In genomic region chr5:98773214-98773463, GRCh38 we compare ENCODE assay signal across 8 cellular contexts. TPM values are rescaled to one million over a fixed set of nuclear protein-coding genes. Genes with fewer than 3 reads are reported as not detected.
DNase-seq lines count a peak whose midpoint lies in the region; ATAC-seq and TF ChIP-seq lines count a peak whose summit lies in the region.

No MANE protein-coding gene starts in this region.

- H3K9me3 ChIP-seq in OCI-LY3 (ENCODE audit: insufficient read depth, low read length) = no peaks in the 10 kb centered on the region
- no peaks in the 10 kb centered on the region for H3K9me3 ChIP-seq in neural progenitor cell (ENCODE audit: low read depth)

- peaks cover 66 to 68% of the 10 kb centered on the region in 2 donors for H3K27me3 Mint-ChIP-seq in effector memory CD8-positive, alpha-beta T cell
- H3K27me3 Mint-ChIP-seq in neural progenitor cell (ENCODE audit: insufficient read depth, low read depth) = peaks cover 13% of the 10 kb centered on the region

- peaks cover 22% of the 10 kb centered on the region for H3K4me1 ChIP-seq in OCI-LY3 (ENCODE audit: low read length)
- H3K4me1 ChIP-seq in neural progenitor cell = peaks cover 40% of the 10 kb centered on the region

- H3K4me3 Mint-ChIP-seq in effector memory CD8-positive, alpha-beta T cell = peak overlapping the region; percentile 95 to 96
- H3K4me3 Mint-ChIP-seq in neural progenitor cell = peak overlapping the region; percentile 99

- peak in 1 of 3 experiments; percentile 1 for DNase-seq in effector memory CD8-positive, alpha-beta T cell
- no peak for DNase-seq in neural progenitor cell (ENCODE audit: low spot score)
- DNase-seq in activated gamma-delta T cell treated with Interleukin-2 at 50 U/mL for 16 hours = no peak
- DNase-seq in GM10266 (ENCODE audit: extremely low spot score) = no peak
- DNase-seq in left lobe of liver (ENCODE audit: low spot score) = no peak

- peak overlapping the region in 1 of 2 donors; percentile 82 for H3K27ac Mint-ChIP-seq in effector memory CD8-positive, alpha-beta T cell
- peak overlapping the region; percentile 41 for H3K27ac Mint-ChIP-seq in neural progenitor cell

- no peaks in the 10 kb centered on the region for H3K9me3 Mint-ChIP-seq in effector memory CD8-positive, alpha-beta T cell
- H3K9me3 Mint-ChIP-seq in neural progenitor cell = no peaks in the 10 kb centered on the region

- peaks cover 44 to 49% of the 10 kb centered on the region in 2 donors for H3K4me1 Mint-ChIP-seq in effector memory CD8-positive, alpha-beta T cell (ENCODE audit: low read depth in 2 of 2)
- H3K4me1 Mint-ChIP-seq in neural progenitor cell = peaks cover 45% of the 10 kb centered on the region

- H4K20me1 ChIP-seq in OCI-LY3 (ENCODE audit: insufficient read depth, low read length) (peaks cover 16% of the 10 kb centered on the region), neural progenitor cell (ENCODE audit: low read depth) (peaks cover 56% of the 10 kb centered on the region)

- H3K4me3 ChIP-seq in OCI-LY3 (ENCODE audit: low read length) = peak overlapping the region; percentile 92
- peak overlapping the region; percentile 89 for H3K4me3 ChIP-seq in neural progenitor cell

- H3K36me3 Mint-ChIP-seq in effector memory CD8-positive, alpha-beta T cell (ENCODE audit: insufficient read depth) = peaks cover 27% of the 10 kb centered on the region
- peaks cover 10% of the 10 kb centered on the region for H3K36me3 Mint-ChIP-seq in neural progenitor cell

- H3K36me3 ChIP-seq in OCI-LY3 (replicated peaks; ENCODE audit: low read depth, low read length) = no peaks in the 10 kb centered on the region
- H3K36me3 ChIP-seq in neural progenitor cell = no peaks in the 10 kb centered on the region

- peaks cover 40% of the 10 kb centered on the region for H3K79me2 ChIP-seq in OCI-LY3 (ENCODE audit: low read length)
- peaks cover 77% of the 10 kb centered on the region for H3K79me2 ChIP-seq in neural progenitor cell (ENCODE audit: low read depth)

- H3K27me3 ChIP-seq in OCI-LY3 (ENCODE audit: low read depth, low read length) (peaks cover 5% of the 10 kb centered on the region; the same call in 1 of the 2 replicates), neural progenitor cell (no peaks in the 10 kb centered on the region)

- H3F3A ChIP-seq in neural progenitor cell (ENCODE audit: low read depth) = peaks cover 68% of the 10 kb centered on the region

- no peak for TF ChIP-seq CTCF in C4-2B (conservative IDR thresholded peaks at IDR 0.05)
- no peak for TF ChIP-seq CTCF in OCI-LY3 (IDR thresholded peaks at IDR 0.05; ENCODE audit: low read depth, low read length)
- TF ChIP-seq CTCF in neural progenitor cell (IDR thresholded peaks at IDR 0.05) = no peak
- TF ChIP-seq CTCF in GM10266 (IDR thresholded peaks at IDR 0.05; ENCODE audit: control insufficient read depth, insufficient read depth, low read depth, missing control alignments) = no peak

- no peak for ATAC-seq in effector memory CD8-positive, alpha-beta T cell (replicated peaks)
- no peak for ATAC-seq in GM21619 (IDR thresholded peaks at IDR 0.05; ENCODE audit: unreplicated experiment)
- no peak for ATAC-seq in left lobe of liver

- H3K4me2 ChIP-seq in OCI-LY3 (ENCODE audit: low read length) (peak overlapping the region; percentile 97), neural progenitor cell (peak overlapping the region; percentile 93)

- H2AFZ ChIP-seq in OCI-LY3 (ENCODE audit: low read depth, low read length) (peak overlapping the region; percentile 98), neural progenitor cell (replicated peaks) (peak overlapping the region; percentile 34)

- H3K27ac ChIP-seq in C4-2B = peak overlapping the region; percentile 98
- H3K27ac ChIP-seq in OCI-LY3 (ENCODE audit: low read length) = peak overlapping the region; percentile 54
- H3K27ac ChIP-seq in neural progenitor cell = peak overlapping the region; percentile 65

- H3K9ac ChIP-seq in OCI-LY3 (ENCODE audit: low read length) = peak overlapping the region; percentile 90
- no peak overlapping the region for H3K9ac ChIP-seq in neural progenitor cell

RNA-seq across cellular contexts. Expression of gene RGMB, which starts 0.3 kb away (rescaled TPM):
- 27.4 and 33.8 TPM in 2 replicates for total RNA-seq in neural progenitor cell (ENCODE audit: low replicate concordance)
- total RNA-seq in left lobe of liver = 6.0 TPM
